ENCODE assay signal across 16 cellular contexts in genomic region chr2:226788881-226789485, GRCh38. TPM values are rescaled to one million over a fixed set of nuclear protein-coding genes. Genes with fewer than 3 reads are reported as not detected.
A peak's percentile ranks its signal among the peaks of the same experiment; 100 is the strongest.
DNase-seq lines count a peak whose midpoint lies in the region; ATAC-seq and TF ChIP-seq lines count a peak whose summit lies in the region.
"Had no signal": no experiment of that assay in that cellular context is flagged by ENCODE, and none has a peak within 500 bp of the region (broad histone marks: within the 10 kb centered on the region; RNA-seq: fewer than 3 reads in every experiment).

No MANE protein-coding gene starts in this region.

- H3K4me1 ChIP-seq in right atrium auricular region, result peaks cover 0 to 65% of the 10 kb centered on the region in 2 donors
- peaks cover 0 to 18% of the 10 kb centered on the region in 2 donors for H3K4me1 ChIP-seq in muscle layer of duodenum (ENCODE audit: control insufficient read depth in 1 of 2, insufficient read depth in 2 of 2, low read length in 2 of 2)
- H3K4me1 ChIP-seq in transverse colon, result peaks cover 0 to 66% (median 17%) of the 10 kb centered on the region in 4 donors

- ATAC-seq in left ventricle myocardium superior (no peak), HG03378 (IDR thresholded peaks at IDR 0.05; ENCODE audit: unreplicated experiment) (no peak)

- DNase-seq in right atrium auricular region (ENCODE audit: low spot score) (no peak), left ventricle myocardium superior (no peak), astrocyte of the spinal cord (ENCODE audit: low read depth, low spot score) (peak; percentile 50), transverse colon (no peak), SKM-1 (lab: John Stamatoyannopoulos, UW; ENCODE audit: unreplicated experiment) (no peak), GM13977 (ENCODE audit: low spot score) (no peak)
- DNase-seq: activated CD4-positive, alpha-beta T cell treated with anti-CD3 and anti-CD28 coated beads for 1 hour; amygdala; DMS 273 treated with DMSO at 0.1 percent for 48 hours; head of caudate nucleus; MV-4-11; NCI-H2171; SK-N-SH had no signal

- H3K36me3 ChIP-seq in right atrium auricular region, result no peaks in the 10 kb centered on the region
- H3K36me3 ChIP-seq in muscle layer of duodenum (ENCODE audit: control insufficient read depth in 1 of 2, insufficient read depth in 2 of 2, low read length in 2 of 2), result no peaks in the 10 kb centered on the region
- no peaks in the 10 kb centered on the region for H3K36me3 ChIP-seq in transverse colon
- H3K36me3 ChIP-seq: neutrophil had no signal

- 60 to 69% methylated on average over 3 of the region's 3 CpGs for WGBS in transverse colon (ENCODE audit: low coverage in 1 of 2), 2 donors

- intact Hi-C loops in left ventricle myocardium superior (cut with micrococcal nuclease), result no loop called here
- intact Hi-C loops in transverse colon (cut with DNase I; ENCODE audit: low total_unique reads), result no loop called here

- no peak for TF ChIP-seq CTCF in right atrium auricular region (IDR thresholded peaks at IDR 0.05)
- TF ChIP-seq CTCF in astrocyte of the spinal cord (IDR thresholded peaks at IDR 0.05; ENCODE audit: low read depth, low read length), result no peak
- no peak for TF ChIP-seq CTCF in transverse colon (IDR thresholded peaks at IDR 0.05)
- TF ChIP-seq CTCF in GM13977 (IDR thresholded peaks at IDR 0.05; ENCODE audit: extremely low read depth, insufficient read depth, missing control alignments), result no peak

- TF ChIP-seq POLR2A in transverse colon (IDR thresholded peaks at IDR 0.05), result no peak

- H3K27ac ChIP-seq in right atrium auricular region (peak overlapping the region; percentile 90 to 92), muscle layer of duodenum (ENCODE audit: low read length) (peak overlapping the region; percentile 29), transverse colon (peak overlapping the region; percentile 93 to 96 (median 94))
- H3K27ac ChIP-seq: neutrophil had no signal

- in situ Hi-C loops in astrocyte of the spinal cord (cut with HindIII; ENCODE audit: low sequenced_read_pairs) (loop anchor here (25.0 kb wide), 1 partner anchor 1127 kb away; no protein-coding TSS in a partner anchor), transverse colon (cut with MboI; ENCODE audit: low pct_ligation_motif_present in 1 of 4, low pct_unique_long_range_greater_than_20kb in 1 of 4, low sequenced_read_pairs in 3 of 4) (loop anchor here in 1 of 4 donors (25.0 kb wide), 1 partner anchor 127 kb away; no protein-coding TSS in a partner anchor), GM13977 (cut with MboI; ENCODE audit: low pct_unique_long_range_greater_than_20kb, low sequenced_read_pairs, unreplicated experiment) (no loop called here)

- H3K9me3 ChIP-seq in right atrium auricular region (no peaks in the 10 kb centered on the region), muscle layer of duodenum (ENCODE audit: control insufficient read depth in 1 of 2, low read length in 2 of 2) (no peaks in the 10 kb centered on the region), transverse colon (no peaks in the 10 kb centered on the region)
- H3K9me3 ChIP-seq: neutrophil, SK-N-SH had no signal

- no peak for TF ChIP-seq EP300 in transverse colon (IDR thresholded peaks at IDR 0.05; ENCODE audit: low read depth)

- H3K27me3 ChIP-seq in right atrium auricular region (no peaks in the 10 kb centered on the region), muscle layer of duodenum (ENCODE audit: low read depth, low read length) (no peaks in the 10 kb centered on the region), transverse colon (no peaks in the 10 kb centered on the region)

- no peak overlapping the region for H3K4me3 ChIP-seq in right atrium auricular region
- H3K4me3 ChIP-seq in astrocyte of the spinal cord (ENCODE audit: low read depth, low read length), result no peak overlapping the region
- H3K4me3 ChIP-seq in muscle layer of duodenum (ENCODE audit: low read depth in 1 of 2, low read length in 2 of 2), result no peak overlapping the region
- H3K4me3 ChIP-seq in transverse colon, result no peak overlapping the region

RNA-seq across cellular contexts. Expression of gene IRS1, which starts 10.6 kb away (rescaled TPM):
- total RNA-seq in right atrium auricular region (10 to 100 TPM; 14.6 to 15.8 TPM), left ventricle myocardium superior (24.1 TPM), transverse colon (10 to 100 TPM in 3 of 4 donors, 1 to 10 TPM in 1; 6.2 to 20.9 (median 12.8) TPM)

RNA-seq across cellular contexts. Expression of gene RHBDD1, which starts 46.9 kb away (rescaled TPM):
- total RNA-seq in right atrium auricular region (10 to 100 TPM; 12.3 to 16.1 TPM), left ventricle myocardium superior (29.8 TPM), transverse colon (10 to 100 TPM; 11.9 to 47.5 (median 22.5) TPM)

Comparison
In these comparisons a context has a peak if more than half of its experiments do, and no peak if none do; other contexts are left out.
1. H3K27ac ChIP-seq: peak in every context shown above with its lines; median percentile 94 in transverse colon; 91 in right atrium auricular region; 29 in muscle layer of duodenum.